In genomic region chr13:33554919-33555791, GRCh38 we compare ENCODE assay signal across 9 cellular contexts.
DNase-seq lines count a peak whose midpoint lies in the region; ATAC-seq and TF ChIP-seq lines count a peak whose summit lies in the region.
"Had no signal": no experiment of that assay in that cellular context is flagged by ENCODE, and none has a peak within 500 bp of the region (broad histone marks: within the 10 kb centered on the region; RNA-seq: fewer than 3 reads in every experiment).

No MANE protein-coding gene starts in this region.

- no peak for TF ChIP-seq CTCF in GM12865 (IDR thresholded peaks at IDR 0.05; ENCODE audit: insufficient read depth, low read depth, low read length, missing control alignments)
- no peak for TF ChIP-seq CTCF in prostate gland (IDR thresholded peaks at IDR 0.05)

- no peak overlapping the region for H3K4me3 ChIP-seq in GM12865 (ENCODE audit: low read depth, low read length)
- H3K4me3 ChIP-seq in prostate gland, result no peak overlapping the region

- DNase-seq in GM12865 (ENCODE audit: low read depth) (peak; percentile 70), dermis blood vessel endothelial cell (peak; percentile 7), prostate gland (ENCODE audit: low spot score) (no peak), pons (ENCODE audit: low spot score) (no peak), germinal center (ENCODE audit: low spot score) (no peak), NK-92 (lab: John Stamatoyannopoulos, UW; ENCODE audit: unreplicated experiment) (no peak)

- H3K27me3 ChIP-seq in prostate gland (replicated peaks; ENCODE audit: insufficient read depth), result no peaks in the 10 kb centered on the region

- TF ChIP-seq POLR2A in prostate gland (IDR thresholded peaks at IDR 0.05), result no peak

- ATAC-seq in GM19463 (IDR thresholded peaks at IDR 0.05; ENCODE audit: unreplicated experiment) (peak; percentile 94), HG03066 (IDR thresholded peaks at IDR 0.05; ENCODE audit: low read depth, unreplicated experiment) (peak; percentile 76)
- ATAC-seq: Panc1 had no signal

- no peak overlapping the region for H3K27ac ChIP-seq in prostate gland

- H3K4me1 ChIP-seq in prostate gland (replicated peaks), result no peaks in the 10 kb centered on the region

- H3K9me3 ChIP-seq in prostate gland, result no peaks in the 10 kb centered on the region

- intact Hi-C loops in prostate gland (cut with DNase I), result no loop called here

- no peaks in the 10 kb centered on the region for H3K36me3 ChIP-seq in prostate gland

- WGBS in prostate gland, result 81% methylated on average over 3 of the region's 3 CpGs

Comparison
In these comparisons a context has a peak if more than half of its experiments do, and no peak if none do; other contexts are left out.
1. DNase-seq: peak in GM12865 (single experiment) and dermis blood vessel endothelial cell (single experiment); none in prostate gland (single experiment), pons (single experiment), germinal center (single experiment) and NK-92 (single experiment).